Comparison of ENCODE assay signal across 1 cellular context in genomic region chr20:49955167-49955566, GRCh38.
TF ChIP-seq lines count a peak whose summit lies in the region.

No MANE protein-coding gene starts in this region.

TF ChIP-seq in HepG2, 621 proteins besides CTCF, POLR2A, EP300 and RAD21 (continued from another document):
- TF ChIP-seq, protein P1, sequence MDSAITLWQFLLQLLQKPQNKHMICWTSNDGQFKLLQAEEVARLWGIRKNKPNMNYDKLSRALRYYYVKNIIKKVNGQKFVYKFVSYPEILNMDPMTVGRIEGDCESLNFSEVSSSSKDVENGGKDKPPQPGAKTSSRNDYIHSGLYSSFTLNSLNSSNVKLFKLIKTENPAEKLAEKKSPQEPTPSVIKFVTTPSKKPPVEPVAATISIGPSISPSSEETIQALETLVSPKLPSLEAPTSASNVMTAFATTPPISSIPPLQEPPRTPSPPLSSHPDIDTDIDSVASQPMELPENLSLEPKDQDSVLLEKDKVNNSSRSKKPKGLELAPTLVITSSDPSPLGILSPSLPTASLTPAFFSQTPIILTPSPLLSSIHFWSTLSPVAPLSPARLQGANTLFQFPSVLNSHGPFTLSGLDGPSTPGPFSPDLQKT (CRISPR knock-in tag; IDR thresholded peaks at IDR 0.05; ENCODE audit: borderline replicate concordance), result no peak
- TF ChIP-seq, protein P2, sequence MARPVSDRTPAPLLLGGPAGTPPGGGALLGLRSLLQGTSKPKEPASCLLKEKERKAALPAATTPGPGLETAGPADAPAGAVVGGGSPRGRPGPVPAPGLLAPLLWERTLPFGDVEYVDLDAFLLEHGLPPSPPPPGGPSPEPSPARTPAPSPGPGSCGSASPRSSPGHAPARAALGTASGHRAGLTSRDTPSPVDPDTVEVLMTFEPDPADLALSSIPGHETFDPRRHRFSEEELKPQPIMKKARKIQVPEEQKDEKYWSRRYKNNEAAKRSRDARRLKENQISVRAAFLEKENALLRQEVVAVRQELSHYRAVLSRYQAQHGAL (CRISPR knock-in tag; IDR thresholded peaks at IDR 0.05; ENCODE audit: not compliant biosample characterization), result no peak
- TF ChIP-seq ZNF292 (CRISPR knock-in tag; IDR thresholded peaks at IDR 0.05; ENCODE audit: borderline replicate concordance, low read depth) (no peak), DPF2 (CRISPR knock-in tag; IDR thresholded peaks at IDR 0.05; ENCODE audit: borderline replicate concordance, low read depth) (no peak), TCF12 (IDR thresholded peaks at IDR 0.05) (no peak), TCF12 (CRISPR knock-in tag; IDR thresholded peaks at IDR 0.05) (no peak), ZNF260 (CRISPR knock-in tag; IDR thresholded peaks at IDR 0.05; ENCODE audit: borderline replicate concordance, low read depth) (no peak), ZNF549 (CRISPR knock-in tag; IDR thresholded peaks at IDR 0.05) (no peak), TGIF2 (CRISPR knock-in tag; IDR thresholded peaks at IDR 0.05) (no peak), GZF1 (CRISPR knock-in tag; IDR thresholded peaks at IDR 0.05) (no peak), HHEX (CRISPR knock-in tag; IDR thresholded peaks at IDR 0.05) (no peak), EED (CRISPR knock-in tag; IDR thresholded peaks at IDR 0.05) (no peak), RBM22 (optimal IDR thresholded peaks at IDR 0.05; ENCODE audit: low read length) (peak; percentile 35), JDP2 (CRISPR knock-in tag; IDR thresholded peaks at IDR 0.05; ENCODE audit: borderline replicate concordance) (no peak), MTA1 (CRISPR knock-in tag; IDR thresholded peaks at IDR 0.05; ENCODE audit: borderline replicate concordance) (no peak), SSRP1 (CRISPR knock-in tag; IDR thresholded peaks at IDR 0.05) (no peak), NFATC3 (CRISPR knock-in tag; IDR thresholded peaks at IDR 0.05) (no peak), NCOA5 (CRISPR knock-in tag; IDR thresholded peaks at IDR 0.05) (no peak)
